28 cellular contexts compared by ENCODE assay signal in genomic region chr5:167732499-167732898, GRCh38.
"Had no signal": no experiment of that assay in that cellular context is flagged by ENCODE, and none has a peak within 500 bp of the region (broad histone marks: within the 10 kb centered on the region; RNA-seq: fewer than 3 reads in every experiment).

No MANE protein-coding gene starts in this region.

- H3K4me1 ChIP-seq: left ventricle myocardium inferior, pancreas, prostate gland, stomach, testis, tibial artery, upper lobe of right lung had no signal

- H3K27ac Mint-ChIP-seq: immature natural killer cell; mesothelial cell of epicardium; naive B cell; natural killer cell treated with Interleukin-12 subunit alpha and Interleukin-12 subunit beta and Interleukin-15 and Interleukin-18, amount 100 ng/mL, for 72 hours; stimulated activated naive B cell treated with anti-CD40 and anti-IgM and Interleukin-4, amounts not matched to agents 10 μg/mL and 1 μg/mL and 100 μg/mL, for 72 hours had no signal

- FAIRE-seq: islet of Langerhans, pancreas, urothelium cell line had no signal

- H3K4me1 Mint-ChIP-seq: immature natural killer cell; naive B cell; neural crest cell; stimulated activated naive B cell treated with anti-CD40 and anti-IgM and Interleukin-4, amounts not matched to agents 10 μg/mL and 1 μg/mL and 100 μg/mL, for 72 hours had no signal

- DNase-seq: hypothalamus; immature natural killer cell; left ventricle myocardium inferior; naive B cell; nucleus accumbens; pancreas; posterior cingulate gyrus; retina; right cardiac atrium; stimulated activated CD4-positive, alpha-beta T cell treated with anti-CD3 and anti-CD28 coated beads, Interleukin-12 subunit alpha, Interleukin-12 subunit beta, amount 100 ng/mL, for 4 hours; stimulated activated CD4-positive, alpha-beta T cell treated with anti-CD3 and anti-CD28 coated beads, Interleukin-15, amount 100 ng/mL, for 24 hours; stimulated activated CD4-positive, alpha-beta T cell treated with anti-CD3 and anti-CD28 coated beads, Interleukin-2, amount 100 ng/mL, for 24 hours; stimulated activated CD4-positive, alpha-beta T cell treated with anti-CD3 and anti-CD28 coated beads, Interleukin-4, amount 100 ng/mL, for 1 hour; stimulated activated naive B cell treated with anti-CD40 and anti-IgM and Interleukin-4, amounts not matched to agents 10 μg/mL and 1 μg/mL and 100 μg/mL, for 72 hours; stimulated activated naive CD8-positive, alpha-beta T cell treated with anti-CD3 and anti-CD28 coated beads, Interleukin-15, Interleukin-2, amounts not matched to agents 100 U/mL and 50 U/mL, for 24 hours; stomach; testis; tibial artery; upper lobe of right lung had no signal

- H3K9me3 ChIP-seq: left ventricle myocardium inferior, pancreas, prostate gland, stomach, testis, tibial artery, upper lobe of right lung had no signal

- H3K27me3 Mint-ChIP-seq: naive B cell; natural killer cell treated with Interleukin-12 subunit alpha and Interleukin-12 subunit beta and Interleukin-15 and Interleukin-18, amount 100 ng/mL, for 72 hours; stimulated activated naive B cell treated with anti-CD40 and anti-IgM and Interleukin-4, amounts not matched to agents 10 μg/mL and 1 μg/mL and 100 μg/mL, for 72 hours had no signal

- H3K36me3 Mint-ChIP-seq: immature natural killer cell; mesothelial cell of epicardium; naive B cell; natural killer cell treated with Interleukin-12 subunit alpha and Interleukin-12 subunit beta and Interleukin-15 and Interleukin-18, amount 100 ng/mL, for 72 hours; stimulated activated naive B cell treated with anti-CD40 and anti-IgM and Interleukin-4, amounts not matched to agents 10 μg/mL and 1 μg/mL and 100 μg/mL, for 72 hours had no signal

- H3K36me3 ChIP-seq: left ventricle myocardium inferior, pancreas, prostate gland, stomach, tibial artery, upper lobe of right lung had no signal

- ATAC-seq: natural killer cell treated with Interleukin-12 subunit alpha and Interleukin-12 subunit beta and Interleukin-15 and Interleukin-18, amount 100 ng/mL, for 72 hours; pancreas; right cardiac atrium; sciatic nerve; stimulated activated naive B cell treated with anti-CD40 and anti-IgM and Interleukin-4, amounts not matched to agents 10 μg/mL and 1 μg/mL and 100 μg/mL, for 72 hours; stimulated activated naive CD8-positive, alpha-beta T cell treated with anti-CD3 and anti-CD28 coated beads, Interleukin-15, Interleukin-2, amounts not matched to agents 100 U/mL and 50 U/mL, for 24 hours; upper lobe of right lung had no signal

- H3K4me3 Mint-ChIP-seq: immature natural killer cell; mesothelial cell of epicardium; naive B cell; natural killer cell treated with Interleukin-12 subunit alpha and Interleukin-12 subunit beta and Interleukin-15 and Interleukin-18, amount 100 ng/mL, for 72 hours; neural crest cell; stimulated activated naive B cell treated with anti-CD40 and anti-IgM and Interleukin-4, amounts not matched to agents 10 μg/mL and 1 μg/mL and 100 μg/mL, for 72 hours had no signal

- H3K4me3 ChIP-seq: left ventricle myocardium inferior, lung, pancreas, prostate gland, skin epidermis, stomach, testis, tibial artery, upper lobe of right lung had no signal

- H3K9me3 Mint-ChIP-seq: mesothelial cell of epicardium; natural killer cell treated with Interleukin-12 subunit alpha and Interleukin-12 subunit beta and Interleukin-15 and Interleukin-18, amount 100 ng/mL, for 72 hours; neural crest cell; stimulated activated naive B cell treated with anti-CD40 and anti-IgM and Interleukin-4, amounts not matched to agents 10 μg/mL and 1 μg/mL and 100 μg/mL, for 72 hours had no signal

- H3K27me3 ChIP-seq: pancreas, testis, upper lobe of right lung had no signal

- H3K27ac ChIP-seq: left ventricle myocardium inferior, pancreas, prostate gland, skin epidermis, stomach, testis, tibial artery, upper lobe of right lung had no signal
